ENCODE assay signal across 8 cellular contexts in genomic region chr16:13919330-13919682, GRCh38. TPM values are rescaled to one million over a fixed set of nuclear protein-coding genes. Genes with fewer than 3 reads are reported as not detected.
A peak's percentile ranks its signal among the peaks of the same experiment; 100 is the strongest.
DNase-seq lines count a peak whose midpoint lies in the region; ATAC-seq and TF ChIP-seq lines count a peak whose summit lies in the region.

No MANE protein-coding gene starts in this region.

- ATAC-seq in GM23338: peak; percentile 1; the same call in 2 of the 3 replicates
- ATAC-seq in GM21619 (IDR thresholded peaks at IDR 0.05; ENCODE audit: unreplicated experiment): no peak

- H3K27ac ChIP-seq in GM23338 (ENCODE audit: low read depth): peak overlapping the region; percentile 18; the same call in 1 of the 2 replicates

- H3K27ac Mint-ChIP-seq in GM23338 (peak overlapping the region; percentile 93), immature natural killer cell (peak overlapping the region; percentile 73 to 90 (median 84))

- peaks cover 4% of the 10 kb centered on the region; the same call in 2 of the 3 replicates for H3K36me3 Mint-ChIP-seq in GM23338 (ENCODE audit: low read depth)
- H3K36me3 Mint-ChIP-seq in immature natural killer cell: peaks cover 3% of the 10 kb centered on the region in 3 donors

- H4K20me1 ChIP-seq in GM23338 (replicated peaks; ENCODE audit: insufficient read depth): no peaks in the 10 kb centered on the region

- peak; percentile 73 for DNase-seq in ACHN
- peak; percentile 47 for DNase-seq in GM23338 (ENCODE audit: low spot score)
- DNase-seq in NCI-H748 treated with DMSO at 0.1 percent for 48 hours (lab: John Stamatoyannopoulos, UW): peak; percentile 63
- peak; percentile 55 for DNase-seq in astrocyte of the spinal cord (ENCODE audit: low read depth, low spot score)
- DNase-seq in immature natural killer cell: no peak
- peak; percentile 28 for DNase-seq in stimulated activated CD8-positive, alpha-beta memory T cell treated with anti-CD3 and anti-CD28 coated beads, Interleukin-4, amount 100 ng/mL, for 48 hours
- DNase-seq in Ammon's horn (ENCODE audit: low spot score): no peak

- H3K4me3 ChIP-seq in GM23338 (peak overlapping the region; percentile 31; the same call in 1 of the 2 replicates), astrocyte of the spinal cord (ENCODE audit: low read depth, low read length) (peak overlapping the region; percentile 3)

- H3K79me2 ChIP-seq in GM23338 (replicated peaks; ENCODE audit: insufficient read depth): no peaks in the 10 kb centered on the region

- H3K4me3 Mint-ChIP-seq in GM23338 (peak overlapping the region; percentile 97), immature natural killer cell (peak overlapping the region; percentile 70 to 92 (median 91))

- H3K4me1 Mint-ChIP-seq in GM23338 (peaks cover 20% of the 10 kb centered on the region), immature natural killer cell (peaks cover 22 to 39% of the 10 kb centered on the region in 2 donors)

- H3F3A ChIP-seq in GM23338 (replicated peaks; ENCODE audit: low read depth): no peaks in the 10 kb centered on the region

- H3K9me2 ChIP-seq in GM23338 (ENCODE audit: insufficient read depth): no peaks in the 10 kb centered on the region

- H3K4me2 ChIP-seq in GM23338: peak overlapping the region; percentile 20

- H3K36me3 ChIP-seq in GM23338 (ENCODE audit: insufficient read depth): no peaks in the 10 kb centered on the region; the same call in 1 of the 2 replicates

- H3K27me3 ChIP-seq in GM23338 (ENCODE audit: insufficient read depth): no peaks in the 10 kb centered on the region

- TF ChIP-seq CTCF in GM23338 (conservative IDR thresholded peaks at IDR 0.05; ENCODE audit: low read depth in 2 of 2): no peak; a peak in 1 of 4 replicates
- peak; percentile 37 for TF ChIP-seq CTCF in astrocyte of the spinal cord (IDR thresholded peaks at IDR 0.05; ENCODE audit: low read depth, low read length)

- H3K9me3 Mint-ChIP-seq in GM23338 (peaks cover 4% of the 10 kb centered on the region), immature natural killer cell (no peaks in the 10 kb centered on the region)

- H3K4me1 ChIP-seq in GM23338 (ENCODE audit: insufficient read depth): no peaks in the 10 kb centered on the region

- in situ Hi-C loops in ACHN (cut with HindIII; ENCODE audit: low pct_ligation_motif_present, low pct_unique_long_range_greater_than_20kb, low sequenced_read_pairs): no loop called here
- in situ Hi-C loops in astrocyte of the spinal cord (cut with HindIII; ENCODE audit: low sequenced_read_pairs): no loop called here

- peaks cover 3% of the 10 kb centered on the region for H3K27me3 Mint-ChIP-seq in GM23338 (ENCODE audit: insufficient read depth, low read depth, poor library complexity)
- peaks cover 0 to 4% (median 3%) of the 10 kb centered on the region in 3 donors for H3K27me3 Mint-ChIP-seq in immature natural killer cell (ENCODE audit: low read depth in 3 of 3)

- peak overlapping the region; percentile 9; the same call in 1 of the 2 replicates for H2AFZ ChIP-seq in GM23338

TF ChIP-seq in GM23338, 12 proteins besides CTCF, POLR2A, EP300 and RAD21:
- TF ChIP-seq ZNF462 (CRISPR knock-in tag; IDR thresholded peaks at IDR 0.05) (no peak), CREB1 (CRISPR knock-in tag; IDR thresholded peaks at IDR 0.05; ENCODE audit: low read depth) (no peak)

RNA-seq across cellular contexts. Expression of gene ERCC4, which starts 0.6 kb away (rescaled TPM):
- 5.4 and 8.2 TPM in 2 replicates for total RNA-seq in GM23338 (2014; rRNA removed; shearing (Covaris generic))
- polyA plus RNA-seq in GM23338 (2016; fragmentation: Nextera tagmentation; extraction: Ambion mirVana): 21.6 and 24.0 TPM in 2 replicates
- 10 to 100 TPM; 17.1 to 25.2 (median 21.8) TPM for polyA plus RNA-seq in immature natural killer cell

Comparison
In these comparisons a context has a peak if more than half of its experiments do, and no peak if none do; other contexts are left out.
1. DNase-seq: peak in ACHN (single experiment), GM23338 (single experiment), NCI-H748 treated with DMSO at 0.1 percent for 48 hours (single experiment), astrocyte of the spinal cord (single experiment) and stimulated activated CD8-positive, alpha-beta memory T cell treated with anti-CD3 and anti-CD28 coated beads, Interleukin-4, amount 100 ng/mL, for 48 hours (single experiment); none in immature natural killer cell (0 of 3) and Ammon's horn (single experiment).